ENCODE assay signal across 18 cellular contexts in the genomic region with DNA sequence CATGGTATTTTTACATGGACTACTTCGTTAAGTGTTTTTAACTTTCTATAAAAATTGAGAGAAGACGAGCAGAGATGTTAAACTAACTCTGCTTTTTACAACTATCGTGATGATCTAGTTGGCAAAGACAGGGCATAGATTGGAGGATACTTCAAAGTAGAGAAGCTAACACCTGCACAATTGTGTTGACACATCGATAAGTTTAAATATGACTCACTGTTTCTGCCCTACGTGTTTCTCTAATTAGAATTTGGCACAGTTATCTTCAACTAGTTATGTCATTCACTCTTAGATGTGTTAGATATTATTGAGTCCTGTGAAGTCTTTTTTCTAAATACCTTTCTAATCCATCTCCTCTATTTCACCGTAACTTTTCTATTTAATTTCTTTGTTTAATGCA.
"Had no signal": no experiment of that assay in that cellular context is flagged by ENCODE, and none has a peak within 500 bp of the region (broad histone marks: within the 10 kb centered on the region; RNA-seq: fewer than 3 reads in every experiment).

No MANE protein-coding gene starts in this region.

- H3K9me3 ChIP-seq: gastrocnemius medialis, prostate gland, suprapubic skin, transverse colon had no signal

- DNase-seq: activated CD4-positive, alpha-beta T cell treated with anti-CD3 and anti-CD28 coated beads, Interleukin-2, amount 10 ng/mL, durations not matched to agents 7 days and 5 days; activated CD8-positive, alpha-beta memory T cell treated with anti-CD3 and anti-CD28 coated beads, Interleukin-2, amount 50 U/mL, for 4 hours; activated effector memory CD4-positive, alpha-beta T cell treated with Interleukin-2 at 50 U/mL for 16 hours; activated naive CD4-positive, alpha-beta T cell treated with anti-CD3 and anti-CD28 coated beads, Interleukin-2, amount 10 ng/mL, durations not matched to agents 7 days and 5 days; activated naive CD8-positive, alpha-beta T cell treated with anti-CD3 and anti-CD28 coated beads, Interleukin-2, amount 50 U/mL, for 24 hours; activated T-cell treated with anti-CD3 and anti-CD28 coated beads, Interleukin-2, amount 50 U/mL, for 48 hours; anterior cingulate cortex; erythroblast; gastrocnemius medialis; left lung; right cardiac atrium; small intestine; stimulated activated CD4-positive, alpha-beta T cell treated with anti-CD3 and anti-CD28 coated beads, Interleukin-4, amount 100 ng/mL, for 1 hour; stimulated activated naive CD8-positive, alpha-beta T cell treated with anti-CD3 and anti-CD28 coated beads, Interleukin-15, amount 100 ng/mL, for 72 hours; transverse colon had no signal

- H3K27ac ChIP-seq: coronary artery, gastrocnemius medialis, left lung, prostate gland, suprapubic skin, transverse colon had no signal

- H3K36me3 ChIP-seq: gastrocnemius medialis, left lung, prostate gland, suprapubic skin, transverse colon had no signal

- H3K4me1 ChIP-seq: gastrocnemius medialis, left lung, prostate gland, suprapubic skin, transverse colon had no signal

- H3K27me3 ChIP-seq: gastrocnemius medialis, left lung, suprapubic skin, transverse colon had no signal

- FAIRE-seq: small intestine had no signal

- H3K4me3 ChIP-seq: coronary artery, gastrocnemius medialis, left lung, prostate gland, suprapubic skin, transverse colon had no signal
